ENCODE assay signal across 22 cellular contexts in the genomic region with DNA sequence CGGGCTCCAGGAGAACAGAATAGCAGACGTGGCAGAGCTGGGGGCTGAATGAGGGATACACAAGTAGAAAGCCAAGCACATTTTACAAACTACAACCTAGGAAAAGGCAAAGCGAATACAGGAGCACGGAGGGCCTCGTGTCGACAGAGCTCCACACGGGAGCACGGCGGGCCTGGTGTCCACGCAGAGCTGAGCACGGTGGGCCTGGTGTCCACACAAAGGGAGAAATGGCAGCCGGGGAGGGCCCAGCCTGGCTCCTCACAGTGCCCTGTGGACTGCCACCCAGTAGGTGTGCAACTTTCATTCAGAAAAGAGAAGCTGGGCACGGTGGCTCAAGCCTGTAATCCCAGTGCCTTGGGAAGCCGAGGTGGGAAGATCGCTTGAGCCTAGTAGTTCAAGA. TPM values are rescaled to one million over a fixed set of nuclear protein-coding genes. Genes with fewer than 3 reads are reported as not detected.
DNase-seq lines count a peak whose midpoint lies in the region; ATAC-seq, FAIRE-seq and TF ChIP-seq lines count a peak whose summit lies in the region.
"Had no signal": no experiment of that assay in that cellular context is flagged by ENCODE, and none has a peak within 500 bp of the region (broad histone marks: within the 10 kb centered on the region; RNA-seq: fewer than 3 reads in every experiment).

No MANE protein-coding gene starts in this region.

- no TSS peak for BruUV-seq in HepG2 (replicated peaks; lab: Mats Ljungman, UMichigan)

- CTCF ChIA-PET in HepG2 (lab: Yijun Ruan, JAX; ENCODE audit: low intra/inter-chr PET ratio, low total read pairs) (no interaction called here), RWPE1 (lab: Yijun Ruan, JAX) (interaction anchor here (0.6 to 0.8 kb wide), 3 partner anchors 13 to 64 kb away, joined by 3 to 5 read pairs (median 3); no protein-coding TSS in a partner anchor)

- WGBS in HepG2 (ENCODE audit: low lambda C conversion rate) = 96% methylated on average over 15 of the region's 15 CpGs
- WGBS in right lobe of liver (ENCODE audit: insufficient coverage, low coverage, low lambda C conversion rate, missing lambda C conversion rate) = 94% methylated on average over 10 of the region's 15 CpGs

- H3K4me1 Mint-ChIP-seq in chondrocyte (ENCODE audit: low read depth) (peaks cover 8% of the 10 kb centered on the region), osteocyte (ENCODE audit: unreplicated experiment) (peaks cover 8% of the 10 kb centered on the region)

- H3K27ac Mint-ChIP-seq in chondrocyte (ENCODE audit: unreplicated experiment) (no peak overlapping the region), osteocyte (ENCODE audit: unreplicated experiment) (peak overlapping the region; percentile 35)
- H3K27ac Mint-ChIP-seq: CD4-positive, alpha-beta T cell had no signal

- H3K9ac ChIP-seq in HepG2 (ENCODE audit: insufficient read depth, low read depth, low read length) = no peak overlapping the region
- H3K9ac ChIP-seq: GM23248 had no signal

- H4K20me1 ChIP-seq in HepG2 (ENCODE audit: insufficient read depth, low read length) = 0 out of 2 replicates have a peak, but pooled peaks cover 2% of the 10 kb centered on the region

- H3K27me3 Mint-ChIP-seq in chondrocyte (ENCODE audit: low read depth) = no peaks in the 10 kb centered on the region
- H3K27me3 Mint-ChIP-seq in osteocyte (ENCODE audit: unreplicated experiment) = no peaks in the 10 kb centered on the region
- H3K27me3 Mint-ChIP-seq: CD4-positive, alpha-beta T cell; CD8-positive, alpha-beta memory T cell had no signal

- H3K9me3 Mint-ChIP-seq in chondrocyte (ENCODE audit: low read depth) (no peaks in the 10 kb centered on the region), osteocyte (ENCODE audit: unreplicated experiment) (no peaks in the 10 kb centered on the region)
- H3K9me3 Mint-ChIP-seq: CD14-positive monocyte; CD4-positive, alpha-beta T cell; CD8-positive, alpha-beta memory T cell had no signal

- no peaks in the 10 kb centered on the region; a peak in 1 of 5 replicates for H3K27me3 ChIP-seq in HepG2 (ENCODE audit: control insufficient read depth in 1 of 2, insufficient read depth in 2 of 2, low read length in 2 of 2)
- no peaks in the 10 kb centered on the region for H3K27me3 ChIP-seq in right lobe of liver

- no peak overlapping the region for H3K4me2 ChIP-seq in HepG2 (ENCODE audit: low read depth, low read length)

- H2AFZ ChIP-seq in HepG2 (ENCODE audit: low read length) = no peak overlapping the region
- H2AFZ ChIP-seq: GM23248 had no signal

- H3K4me3 ChIP-seq in HepG2 (replicated peaks in 1 of 3; ENCODE audit: insufficient read depth in 1 of 3, low read depth in 2 of 3, low read length in 3 of 3) (no peak overlapping the region), right lobe of liver (no peak overlapping the region)
- H3K4me3 ChIP-seq: GM23248 had no signal

- H3K79me2 ChIP-seq in HepG2 (ENCODE audit: insufficient read depth, low read length) = peaks cover 10% of the 10 kb centered on the region

- H3K4me3 Mint-ChIP-seq in chondrocyte (ENCODE audit: unreplicated experiment) = no peak overlapping the region
- H3K4me3 Mint-ChIP-seq in osteocyte (ENCODE audit: unreplicated experiment) = no peak overlapping the region
- H3K4me3 Mint-ChIP-seq: CD14-positive monocyte had no signal

- TF ChIP-seq POLR2A in HepG2 (IDR thresholded peaks at IDR 0.05; ENCODE audit: insufficient read depth in 1 of 2, low read depth in 2 of 2, low read length in 2 of 2) (no peak), right lobe of liver (IDR thresholded peaks at IDR 0.05) (no peak)

- H3K27ac ChIP-seq in HepG2 (ENCODE audit: extremely low read length, insufficient read depth, low read length) = peak overlapping the region; percentile 76
- H3K27ac ChIP-seq in right lobe of liver = peak overlapping the region in 1 of 3 donors; percentile 86
- H3K27ac ChIP-seq in RWPE1 = peak overlapping the region; percentile 77
- H3K27ac ChIP-seq: GM23248 had no signal

- FAIRE-seq in HepG2 (lab: Jason Lieb, UNC) = no peak
- FAIRE-seq: D721Med, GM12891, GM19239, H1 had no signal

- H3K36me3 Mint-ChIP-seq in chondrocyte (ENCODE audit: low read depth) (peaks cover 35% of the 10 kb centered on the region), osteocyte (ENCODE audit: unreplicated experiment) (peaks cover 46% of the 10 kb centered on the region)

- intact Hi-C loops in HepG2 (cut with micrococcal nuclease; ENCODE audit: unreplicated experiment) = no loop called here
- intact Hi-C loops in right lobe of liver (cut with DNase I) = no loop called here

- H3K4me1 ChIP-seq in HepG2 (ENCODE audit: insufficient read depth, low read length) (peaks cover 27% of the 10 kb centered on the region), right lobe of liver (peaks cover 0 to 43% (median 19%) of the 10 kb centered on the region in 4 donors)

- POLR2A ChIA-PET in HepG2 (lab: Yijun Ruan, JAX) = interaction anchor here (1.1 kb wide), 1 partner anchor 98 kb away, joined by 3 read pairs; no protein-coding TSS in a partner anchor
- POLR2A ChIA-PET in RWPE1 (lab: Yijun Ruan, JAX; ENCODE audit: low non-redundant PET) = no interaction called here

- no peak for TF ChIP-seq EP300 in HepG2 (IDR thresholded peaks at IDR 0.05; ENCODE audit: low read depth in 2 of 2, low read length in 2 of 2)
- TF ChIP-seq EP300 in HepG2 (CRISPR knock-in tag; IDR thresholded peaks at IDR 0.05; ENCODE audit: borderline replicate concordance) = no peak

- in situ Hi-C loops in HepG2 (cut with HindIII; ENCODE audit: extremely low pct_ligation_motif_present, low pct_unique_long_range_greater_than_20kb) = loop anchor here (5.0 kb wide), 1 partner anchor 34 kb away; no protein-coding TSS in a partner anchor

- DNase-seq in HepG2 (ENCODE audit: low spot score) = no peak
- DNase-seq in right lobe of liver = no peak
- no peak for DNase-seq in RWPE1 (ENCODE audit: low spot score)
- DNase-seq in chondrocyte (ENCODE audit: low spot score) = peak; percentile 76
- DNase-seq in osteocyte (ENCODE audit: extremely low spot score, unreplicated experiment) = no peak
- DNase-seq in NCI-H128 (lab: John Stamatoyannopoulos, UW; ENCODE audit: unreplicated experiment) = no peak
- no peak for DNase-seq in Kasumi-1 (lab: John Stamatoyannopoulos, UW)
- DNase-seq: CD4-positive, alpha-beta T cell; CD8-positive, alpha-beta memory T cell; DMS 273 treated with DMSO at 0.1 percent for 48 hours; DMS79; EL; GDM1; GM23248; H7; HCEC 1CT had no signal

- no peak for TF ChIP-seq RAD21 in HepG2 (CRISPR knock-in tag; IDR thresholded peaks at IDR 0.05)

- TF ChIP-seq CTCF in HepG2 (CRISPR knock-in tag; IDR thresholded peaks at IDR 0.05) = no peak
- no peak for TF ChIP-seq CTCF in right lobe of liver (IDR thresholded peaks at IDR 0.05)
- TF ChIP-seq CTCF in RWPE1 (conservative IDR thresholded peaks at IDR 0.05; ENCODE audit: low read depth) = no peak
- TF ChIP-seq CTCF in chondrocyte (IDR thresholded peaks at IDR 0.05) = no peak
- no peak for TF ChIP-seq CTCF in osteocyte (IDR thresholded peaks at IDR 0.05)

- H3K36me3 ChIP-seq in HepG2 (replicated peaks in 1 of 2; ENCODE audit: control insufficient read depth in 1 of 2, insufficient read depth in 2 of 2, low read length in 2 of 2) (peaks cover 28 to 62% of the 10 kb centered on the region in 2 experiments; a peak in 4 of 5 replicates), right lobe of liver (peaks cover 4 to 57% (median 41%) of the 10 kb centered on the region in 4 donors)

- ATAC-seq in HepG2 = no peak
- no peak for ATAC-seq in right lobe of liver
- ATAC-seq in GM18498 (IDR thresholded peaks at IDR 0.05; ENCODE audit: unreplicated experiment) = no peak

- H3K9me3 ChIP-seq in HepG2 (ENCODE audit: low read length) (no peaks in the 10 kb centered on the region), right lobe of liver (no peaks in the 10 kb centered on the region)

RNA-seq across cellular contexts. Expression of a gene that starts 3.4 kb away (rescaled TPM):
- total RNA-seq in HepG2 (2016; rRNA removed; fragmentation: Illumina TruSeq; extraction: Trizol) (3.0 and 5.5 TPM in 2 replicates), right lobe of liver (1 to 10 TPM; 5.9 to 7.6 (median 6.0) TPM), chondrocyte (12.9 to 14.1 TPM (median 13.2 TPM) in 3 replicates), osteocyte (16.0 and 16.7 TPM in 2 replicates)
- total RNA-seq in HepG2 (2016; cell fraction: cytosol; rRNA removed; fragmentation: Illumina TruSeq; extraction: Trizol; ENCODE audit: low read depth) = 0.91 and 1.3 TPM in 2 replicates
- total RNA-seq in HepG2 (2016; cell fraction: insoluble cytoplasmic fraction; rRNA removed; fragmentation: Illumina TruSeq; extraction: Trizol) = 2.7 and 5.4 TPM in 2 replicates
- 3.3 and 3.4 TPM in 2 replicates for total RNA-seq in HepG2 (2016; cell fraction: membrane; rRNA removed; fragmentation: Illumina TruSeq; extraction: Trizol)
- total RNA-seq in HepG2 (2016; cell fraction: nucleus; rRNA removed; fragmentation: Illumina TruSeq; extraction: Trizol) = 5.6 and 6.0 TPM in 2 replicates
- 5.5 and 7.5 TPM in 2 replicates for polyA plus RNA-seq in HepG2 (2011; rRNA removed)
- 3.2 and 4.1 TPM in 2 replicates for polyA plus RNA-seq in HepG2 (2011; cell fraction: cytosol; rRNA removed)
- polyA plus RNA-seq in HepG2 (2011; cell fraction: nucleus; rRNA removed) = 45.5 and 51.1 TPM in 2 replicates
- 3.7 and 5.4 TPM in 2 replicates for polyA plus RNA-seq in HepG2 (2012)
- 0.89 and 1.0 TPM in 2 replicates for polyA plus RNA-seq in HepG2 (2016; cell fraction: cytosol; fragmentation: Illumina TruSeq; extraction: Trizol; ENCODE audit: low read depth)
- polyA plus RNA-seq in HepG2 (2016; cell fraction: insoluble cytoplasmic fraction; fragmentation: Illumina TruSeq; extraction: Trizol; ENCODE audit: low read depth) = 4.0 and 5.3 TPM in 2 replicates
- 2.6 and 3.1 TPM in 2 replicates for polyA plus RNA-seq in HepG2 (2016; cell fraction: membrane; fragmentation: Illumina TruSeq; extraction: Trizol; ENCODE audit: low read depth)
- polyA plus RNA-seq in HepG2 (2016; cell fraction: nucleus; fragmentation: Illumina TruSeq; extraction: Trizol; ENCODE audit: insufficient read depth, low read depth) = 22.1 and 22.8 TPM in 2 replicates
- 5.4 and 5.9 TPM in 2 replicates for polyA minus RNA-seq in HepG2 (2011; rRNA and poly(A)+ RNA removed; ENCODE audit: low replicate concordance)
- polyA minus RNA-seq in HepG2 (2011; cell fraction: cytosol; rRNA and poly(A)+ RNA removed) = 2.7 and 3.1 TPM in 2 replicates
- polyA minus RNA-seq in HepG2 (2011; cell fraction: nucleus; rRNA and poly(A)+ RNA removed) = 5.8 and 7.5 TPM in 2 replicates

RNA-seq across cellular contexts. Expression of a gene that starts 32.6 kb away (rescaled TPM):
- total RNA-seq in HepG2 (2016; rRNA removed; fragmentation: Illumina TruSeq; extraction: Trizol) = 75.7 and 88.4 TPM in 2 replicates
- 14.1 and 15.7 TPM in 2 replicates for total RNA-seq in HepG2 (2016; cell fraction: cytosol; rRNA removed; fragmentation: Illumina TruSeq; extraction: Trizol; ENCODE audit: low read depth)
- total RNA-seq in HepG2 (2016; cell fraction: insoluble cytoplasmic fraction; rRNA removed; fragmentation: Illumina TruSeq; extraction: Trizol) = 70.5 and 92.4 TPM in 2 replicates
- 21.9 and 22.0 TPM in 2 replicates for total RNA-seq in HepG2 (2016; cell fraction: membrane; rRNA removed; fragmentation: Illumina TruSeq; extraction: Trizol)
- 58.2 and 62.3 TPM in 2 replicates for total RNA-seq in HepG2 (2016; cell fraction: nucleus; rRNA removed; fragmentation: Illumina TruSeq; extraction: Trizol)
- polyA plus RNA-seq in HepG2 (2011; rRNA removed) = 70.2 and 80.2 TPM in 2 replicates
- polyA plus RNA-seq in HepG2 (2011; cell fraction: cytosol; rRNA removed) = 44.9 and 55.2 TPM in 2 replicates
- polyA plus RNA-seq in HepG2 (2011; cell fraction: nucleus; rRNA removed) = 206 and 222 TPM in 2 replicates
- 41.5 and 108 TPM in 2 replicates for polyA plus RNA-seq in HepG2 (2012)
- polyA plus RNA-seq in HepG2 (2016; cell fraction: cytosol; fragmentation: Illumina TruSeq; extraction: Trizol; ENCODE audit: low read depth) = 10.1 and 10.7 TPM in 2 replicates
- polyA plus RNA-seq in HepG2 (2016; cell fraction: insoluble cytoplasmic fraction; fragmentation: Illumina TruSeq; extraction: Trizol; ENCODE audit: low read depth) = 86.9 and 90.6 TPM in 2 replicates
- 13.3 and 15.7 TPM in 2 replicates for polyA plus RNA-seq in HepG2 (2016; cell fraction: membrane; fragmentation: Illumina TruSeq; extraction: Trizol; ENCODE audit: low read depth)
- polyA plus RNA-seq in HepG2 (2016; cell fraction: nucleus; fragmentation: Illumina TruSeq; extraction: Trizol; ENCODE audit: insufficient read depth, low read depth) = 114 and 129 TPM in 2 replicates
- 57.2 and 74.5 TPM in 2 replicates for polyA minus RNA-seq in HepG2 (2011; rRNA and poly(A)+ RNA removed; ENCODE audit: low replicate concordance)
- polyA minus RNA-seq in HepG2 (2011; cell fraction: cytosol; rRNA and poly(A)+ RNA removed) = 22.3 and 23.8 TPM in 2 replicates
- polyA minus RNA-seq in HepG2 (2011; cell fraction: nucleus; rRNA and poly(A)+ RNA removed) = 42.0 and 54.2 TPM in 2 replicates
- total RNA-seq in right lobe of liver = 10 to 100 TPM; 49.6 to 64.9 (median 52.8) TPM
- 42.5 to 64.8 TPM (median 43.9 TPM) in 3 replicates for total RNA-seq in chondrocyte
- total RNA-seq in osteocyte = 51.9 and 52.8 TPM in 2 replicates

RNA-seq across cellular contexts. Expression of a gene that starts 32.7 kb away (rescaled TPM):
- total RNA-seq in HepG2 (2016; rRNA removed; fragmentation: Illumina TruSeq; extraction: Trizol) = 56.6 and 76.4 TPM in 2 replicates
- total RNA-seq in HepG2 (2016; cell fraction: cytosol; rRNA removed; fragmentation: Illumina TruSeq; extraction: Trizol; ENCODE audit: low read depth) = 47.6 and 52.6 TPM in 2 replicates
- total RNA-seq in HepG2 (2016; cell fraction: insoluble cytoplasmic fraction; rRNA removed; fragmentation: Illumina TruSeq; extraction: Trizol) = 51.9 and 75.7 TPM in 2 replicates
- 90.1 and 92.9 TPM in 2 replicates for total RNA-seq in HepG2 (2016; cell fraction: membrane; rRNA removed; fragmentation: Illumina TruSeq; extraction: Trizol)
- total RNA-seq in HepG2 (2016; cell fraction: nucleus; rRNA removed; fragmentation: Illumina TruSeq; extraction: Trizol) = 59.2 and 73.6 TPM in 2 replicates
- 70.1 and 84.2 TPM in 2 replicates for polyA plus RNA-seq in HepG2 (2011; rRNA removed)
- polyA plus RNA-seq in HepG2 (2011; cell fraction: cytosol; rRNA removed) = 35.5 and 40.6 TPM in 2 replicates
- 236 and 246 TPM in 2 replicates for polyA plus RNA-seq in HepG2 (2011; cell fraction: nucleus; rRNA removed)
- polyA plus RNA-seq in HepG2 (2012) = 48.1 and 65.0 TPM in 2 replicates
- 47.0 and 48.8 TPM in 2 replicates for polyA plus RNA-seq in HepG2 (2016; cell fraction: cytosol; fragmentation: Illumina TruSeq; extraction: Trizol; ENCODE audit: low read depth)
- 57.5 and 58.8 TPM in 2 replicates for polyA plus RNA-seq in HepG2 (2016; cell fraction: insoluble cytoplasmic fraction; fragmentation: Illumina TruSeq; extraction: Trizol; ENCODE audit: low read depth)
- polyA plus RNA-seq in HepG2 (2016; cell fraction: membrane; fragmentation: Illumina TruSeq; extraction: Trizol; ENCODE audit: low read depth) = 70.9 TPM in 2 replicates
- polyA plus RNA-seq in HepG2 (2016; cell fraction: nucleus; fragmentation: Illumina TruSeq; extraction: Trizol; ENCODE audit: insufficient read depth, low read depth) = 178 and 194 TPM in 2 replicates
- polyA minus RNA-seq in HepG2 (2011; rRNA and poly(A)+ RNA removed; ENCODE audit: low replicate concordance) = 57.8 and 122 TPM in 2 replicates
- 17.6 and 22.7 TPM in 2 replicates for polyA minus RNA-seq in HepG2 (2011; cell fraction: cytosol; rRNA and poly(A)+ RNA removed)
- polyA minus RNA-seq in HepG2 (2011; cell fraction: nucleus; rRNA and poly(A)+ RNA removed) = 46.1 and 48.1 TPM in 2 replicates
- 10 to 100 TPM; 27.9 to 53.5 (median 35.4) TPM for total RNA-seq in right lobe of liver
- 49.6 to 52.9 TPM (median 52.5 TPM) in 3 replicates for total RNA-seq in chondrocyte
- 54.8 and 57.9 TPM in 2 replicates for total RNA-seq in osteocyte

RNA-seq across cellular contexts. Expression of a gene that starts 39.8 kb away (rescaled TPM):
- total RNA-seq in HepG2 (2016; rRNA removed; fragmentation: Illumina TruSeq; extraction: Trizol) = 15.9 and 27.7 TPM in 2 replicates
- 3.9 TPM in 2 replicates for total RNA-seq in HepG2 (2016; cell fraction: cytosol; rRNA removed; fragmentation: Illumina TruSeq; extraction: Trizol; ENCODE audit: low read depth)
- total RNA-seq in HepG2 (2016; cell fraction: insoluble cytoplasmic fraction; rRNA removed; fragmentation: Illumina TruSeq; extraction: Trizol) = 15.7 and 21.0 TPM in 2 replicates
- 12.2 and 12.3 TPM in 2 replicates for total RNA-seq in HepG2 (2016; cell fraction: membrane; rRNA removed; fragmentation: Illumina TruSeq; extraction: Trizol)
- total RNA-seq in HepG2 (2016; cell fraction: nucleus; rRNA removed; fragmentation: Illumina TruSeq; extraction: Trizol) = 25.4 and 28.9 TPM in 2 replicates
- polyA plus RNA-seq in HepG2 (2011; rRNA removed) = 17.9 and 18.9 TPM in 2 replicates
- polyA plus RNA-seq in HepG2 (2011; cell fraction: cytosol; rRNA removed) = 12.7 and 13.2 TPM in 2 replicates
- 71.0 and 81.7 TPM in 2 replicates for polyA plus RNA-seq in HepG2 (2011; cell fraction: nucleus; rRNA removed)
- 26.1 and 28.5 TPM in 2 replicates for polyA plus RNA-seq in HepG2 (2012)
- polyA plus RNA-seq in HepG2 (2016; cell fraction: cytosol; fragmentation: Illumina TruSeq; extraction: Trizol; ENCODE audit: low read depth) = 2.6 and 3.4 TPM in 2 replicates
- 29.5 and 38.6 TPM in 2 replicates for polyA plus RNA-seq in HepG2 (2016; cell fraction: insoluble cytoplasmic fraction; fragmentation: Illumina TruSeq; extraction: Trizol; ENCODE audit: low read depth)
- polyA plus RNA-seq in HepG2 (2016; cell fraction: membrane; fragmentation: Illumina TruSeq; extraction: Trizol; ENCODE audit: low read depth) = 7.1 and 8.4 TPM in 2 replicates
- polyA plus RNA-seq in HepG2 (2016; cell fraction: nucleus; fragmentation: Illumina TruSeq; extraction: Trizol; ENCODE audit: insufficient read depth, low read depth) = 72.9 and 74.4 TPM in 2 replicates
- 29.0 and 33.5 TPM in 2 replicates for polyA minus RNA-seq in HepG2 (2011; rRNA and poly(A)+ RNA removed; ENCODE audit: low replicate concordance)
- 27.1 and 28.7 TPM in 2 replicates for polyA minus RNA-seq in HepG2 (2011; cell fraction: cytosol; rRNA and poly(A)+ RNA removed)
- polyA minus RNA-seq in HepG2 (2011; cell fraction: nucleus; rRNA and poly(A)+ RNA removed) = 24.8 and 24.9 TPM in 2 replicates
- total RNA-seq in right lobe of liver = 100 to 1,000 TPM in 2 of 6 experiments, 10 to 100 TPM in 4; 46.9 to 108 (median 72.0) TPM
- 91.7 to 95.7 TPM (median 93.4 TPM) in 3 replicates for total RNA-seq in chondrocyte
- 85.0 and 88.5 TPM in 2 replicates for total RNA-seq in osteocyte

RNA-seq across cellular contexts. Expression of a gene that starts 43.1 kb away (rescaled TPM):
- 4.3 and 6.0 TPM in 2 replicates for total RNA-seq in HepG2 (2016; rRNA removed; fragmentation: Illumina TruSeq; extraction: Trizol)
- total RNA-seq in HepG2 (2016; cell fraction: cytosol; rRNA removed; fragmentation: Illumina TruSeq; extraction: Trizol; ENCODE audit: low read depth) = 0.51 and 0.88 TPM in 2 replicates
- 3.9 and 6.1 TPM in 2 replicates for total RNA-seq in HepG2 (2016; cell fraction: insoluble cytoplasmic fraction; rRNA removed; fragmentation: Illumina TruSeq; extraction: Trizol)
- total RNA-seq in HepG2 (2016; cell fraction: membrane; rRNA removed; fragmentation: Illumina TruSeq; extraction: Trizol) = 1.5 TPM in 2 replicates
- total RNA-seq in HepG2 (2016; cell fraction: nucleus; rRNA removed; fragmentation: Illumina TruSeq; extraction: Trizol) = 7.0 and 9.4 TPM in 2 replicates
- polyA plus RNA-seq in HepG2 (2011; rRNA removed) = 2.0 and 3.3 TPM in 2 replicates
- 1.0 and 1.7 TPM in 2 replicates for polyA plus RNA-seq in HepG2 (2011; cell fraction: cytosol; rRNA removed)
- polyA plus RNA-seq in HepG2 (2011; cell fraction: nucleus; rRNA removed) = 20.5 and 27.4 TPM in 2 replicates
- 3.3 TPM in 2 replicates for polyA plus RNA-seq in HepG2 (2012)
- polyA plus RNA-seq in HepG2 (2016; cell fraction: cytosol; fragmentation: Illumina TruSeq; extraction: Trizol; ENCODE audit: low read depth) = 0.61 and 0.67 TPM in 2 replicates
- 3.3 and 4.8 TPM in 2 replicates for polyA plus RNA-seq in HepG2 (2016; cell fraction: insoluble cytoplasmic fraction; fragmentation: Illumina TruSeq; extraction: Trizol; ENCODE audit: low read depth)
- 1.2 and 1.3 TPM in 2 replicates for polyA plus RNA-seq in HepG2 (2016; cell fraction: membrane; fragmentation: Illumina TruSeq; extraction: Trizol; ENCODE audit: low read depth)
- polyA plus RNA-seq in HepG2 (2016; cell fraction: nucleus; fragmentation: Illumina TruSeq; extraction: Trizol; ENCODE audit: insufficient read depth, low read depth) = 37.0 and 38.1 TPM in 2 replicates
- 1.5 and 5.2 TPM in 2 replicates for polyA minus RNA-seq in HepG2 (2011; rRNA and poly(A)+ RNA removed; ENCODE audit: low replicate concordance)
- polyA minus RNA-seq in HepG2 (2011; cell fraction: cytosol; rRNA and poly(A)+ RNA removed) = 0.53 and 1.1 TPM in 2 replicates
- polyA minus RNA-seq in HepG2 (2011; cell fraction: nucleus; rRNA and poly(A)+ RNA removed) = 6.3 and 6.8 TPM in 2 replicates
- 1 to 10 TPM; 3.8 to 6.5 (median 5.4) TPM for total RNA-seq in right lobe of liver
- total RNA-seq in chondrocyte = 7.6 to 8.4 TPM (median 7.9 TPM) in 3 replicates
- total RNA-seq in osteocyte = 8.9 and 9.9 TPM in 2 replicates
